In genomic region chr19:3365447-3366103, GRCh38 we compare ENCODE assay signal across 8 cellular contexts. TPM values are rescaled to one million over a fixed set of nuclear protein-coding genes. Genes with fewer than 3 reads are reported as not detected.
DNase-seq lines count a peak whose midpoint lies in the region; ATAC-seq lines count a peak whose summit lies in the region.

No MANE protein-coding gene starts in this region.

- H3K27ac Mint-ChIP-seq in activated naive CD4-positive, alpha-beta T cell treated with anti-CD3 and anti-CD28 coated beads, Interleukin-2, amount 10 ng/mL, durations not matched to agents 7 days and 5 days: no peak overlapping the region
- H3K27ac Mint-ChIP-seq in activated naive CD4-positive, alpha-beta T cell treated with anti-CD3 and anti-CD28 coated beads, Interleukin-2, amount 50 U/mL, for 72 hours: no peak overlapping the region

- H3K9ac ChIP-seq in duodenal mucosa (ENCODE audit: low read depth in 1 of 2, low read length in 2 of 2): peak overlapping the region; percentile 43 to 57

- H3K27me3 ChIP-seq in duodenal mucosa (ENCODE audit: control insufficient read depth in 1 of 2, insufficient read depth in 2 of 2, low read length in 2 of 2): no peaks in the 10 kb centered on the region

- H3K4me1 Mint-ChIP-seq in activated naive CD4-positive, alpha-beta T cell treated with anti-CD3 and anti-CD28 coated beads, Interleukin-2, amount 10 ng/mL, durations not matched to agents 7 days and 5 days: peaks cover 31% of the 10 kb centered on the region

- peaks cover 90% of the 10 kb centered on the region for H3K27me3 Mint-ChIP-seq in activated naive CD4-positive, alpha-beta T cell treated with anti-CD3 and anti-CD28 coated beads, Interleukin-2, amount 10 ng/mL, durations not matched to agents 7 days and 5 days

- CTCF ChIA-PET in activated naive CD4-positive, alpha-beta T cell treated with anti-CD3 and anti-CD28 coated beads, Interleukin-2, amount 10 ng/mL, durations not matched to agents 7 days and 5 days (lab: Charles Lee): no interaction called here

- H3K27ac ChIP-seq in duodenal mucosa (ENCODE audit: low read depth, low read length): peak overlapping the region; percentile 61

- H3K4me3 Mint-ChIP-seq in activated naive CD4-positive, alpha-beta T cell treated with anti-CD3 and anti-CD28 coated beads, Interleukin-2, amount 10 ng/mL, durations not matched to agents 7 days and 5 days: peak overlapping the region; percentile 35

- no peaks in the 10 kb centered on the region for H3K36me3 ChIP-seq in duodenal mucosa (ENCODE audit: control insufficient read depth in 1 of 2, insufficient read depth in 2 of 2, low read length in 2 of 2)

- no peaks in the 10 kb centered on the region for H3K36me3 Mint-ChIP-seq in activated naive CD4-positive, alpha-beta T cell treated with anti-CD3 and anti-CD28 coated beads, Interleukin-2, amount 10 ng/mL, durations not matched to agents 7 days and 5 days
- H3K36me3 Mint-ChIP-seq in activated naive CD4-positive, alpha-beta T cell treated with anti-CD3 and anti-CD28 coated beads, Interleukin-2, amount 50 U/mL, for 72 hours: no peaks in the 10 kb centered on the region

- peak overlapping the region; percentile 67 to 68 for H3K4me3 ChIP-seq in duodenal mucosa (ENCODE audit: low read depth in 1 of 2, low read length in 2 of 2)

- H3K9me3 Mint-ChIP-seq in activated naive CD4-positive, alpha-beta T cell treated with anti-CD3 and anti-CD28 coated beads, Interleukin-2, amount 10 ng/mL, durations not matched to agents 7 days and 5 days: no peaks in the 10 kb centered on the region
- H3K9me3 Mint-ChIP-seq in activated naive CD4-positive, alpha-beta T cell treated with anti-CD3 and anti-CD28 coated beads, Interleukin-2, amount 50 U/mL, for 72 hours: no peaks in the 10 kb centered on the region

- H3K9me3 ChIP-seq in duodenal mucosa (ENCODE audit: control insufficient read depth in 1 of 2, low read length in 2 of 2): no peaks in the 10 kb centered on the region

- no peak for DNase-seq in activated naive CD4-positive, alpha-beta T cell treated with anti-CD3 and anti-CD28 coated beads, Interleukin-2, amount 10 ng/mL, durations not matched to agents 7 days and 5 days
- no peak for DNase-seq in activated naive CD4-positive, alpha-beta T cell treated with anti-CD3 and anti-CD28 coated beads, Interleukin-2, amount 50 U/mL, for 72 hours (ENCODE audit: low spot score in 2 of 2)
- DNase-seq in RPMI8226: peak; percentile 89
- DNase-seq in mucosa of gallbladder (ENCODE audit: low spot score): peak; percentile 66
- no peak for DNase-seq in activated CD8-positive, alpha-beta memory T cell treated with anti-CD3 and anti-CD28 coated beads for 24 hours
- DNase-seq in stimulated activated naive CD4-positive, alpha-beta T cell (lab: John Stamatoyannopoulos, UW): no peak

- H3K4me1 ChIP-seq in duodenal mucosa (ENCODE audit: control insufficient read depth in 1 of 2, insufficient read depth in 2 of 2, low read length in 2 of 2): peaks cover 27 to 45% of the 10 kb centered on the region in 2 donors

- ATAC-seq in activated naive CD4-positive, alpha-beta T cell treated with anti-CD3 and anti-CD28 coated beads, Interleukin-2, amount 50 U/mL, for 72 hours: no peak
- ATAC-seq in HG02870 (IDR thresholded peaks at IDR 0.05; ENCODE audit: unreplicated experiment): no peak

RNA-seq across cellular contexts. Expression of gene NFIC, which starts 0.8 kb away (rescaled TPM):
- total RNA-seq in activated naive CD4-positive, alpha-beta T cell treated with anti-CD3 and anti-CD28 coated beads, Interleukin-2, amount 50 U/mL, for 72 hours: 10 to 100 TPM; 10.4 to 23.1 TPM
- total RNA-seq in mucosa of gallbladder: 254 TPM

Comparison
In these comparisons a context has a peak if more than half of its experiments do, and no peak if none do; other contexts are left out.
1. DNase-seq: peak in RPMI8226 (single experiment) and mucosa of gallbladder (single experiment); none in activated naive CD4-positive, alpha-beta T cell treated with anti-CD3 and anti-CD28 coated beads, Interleukin-2, amount 10 ng/mL, durations not matched to agents 7 days and 5 days (single experiment), activated naive CD4-positive, alpha-beta T cell treated with anti-CD3 and anti-CD28 coated beads, Interleukin-2, amount 50 U/mL, for 72 hours (0 of 2), activated CD8-positive, alpha-beta memory T cell treated with anti-CD3 and anti-CD28 coated beads for 24 hours (single experiment) and stimulated activated naive CD4-positive, alpha-beta T cell (0 of 6).
2. RNA of gene NFIC, which starts 0.8 kb away (total RNA-seq): 254 TPM in mucosa of gallbladder (single experiment); 10.4 to 23.1 TPM in activated naive CD4-positive, alpha-beta T cell treated with anti-CD3 and anti-CD28 coated beads, Interleukin-2, amount 50 U/mL, for 72 hours; every median in the first group is over 10 times any median in the second.